ENCODE assay signal across 25 cellular contexts in genomic region chr21:43289966-43290365, GRCh38.
"Had no signal": no experiment of that assay in that cellular context is flagged by ENCODE, and none has a peak within 500 bp of the region (broad histone marks: within the 10 kb centered on the region; RNA-seq: fewer than 3 reads in every experiment).

No MANE protein-coding gene starts in this region.

- H3K4me1 ChIP-seq: colonic mucosa, left lung, sigmoid colon had no signal

- H3K4me3 ChIP-seq: colonic mucosa, left lung, ovary, sigmoid colon, thoracic aorta, upper lobe of left lung had no signal

- H3K27me3 Mint-ChIP-seq: activated CD4-positive, alpha-beta memory T cell treated with anti-CD3 and anti-CD28 coated beads, Interleukin-2, amount 10 ng/mL, durations not matched to agents 7 days and 5 days; activated T-helper 17 cell treated with anti-CD3 and anti-CD28 coated beads, Interleukin-2, amount 50 U/mL, for 72 hours; naive thymus-derived CD8-positive, alpha-beta T cell had no signal

- H3K27ac Mint-ChIP-seq: activated B cell treated with CpG ODN at 0.5 μM for 24 hours; activated CD4-positive, alpha-beta memory T cell treated with anti-CD3 and anti-CD28 coated beads, Interleukin-2, amount 10 ng/mL, durations not matched to agents 7 days and 5 days; activated CD8-positive, alpha-beta memory T cell treated with anti-CD3 and anti-CD28 coated beads, Interleukin-2, amount 10 ng/mL, durations not matched to agents 7 days and 5 days; activated naive CD8-positive, alpha-beta T cell treated with anti-CD3 and anti-CD28 coated beads, Interleukin-2, amount 10 ng/mL, durations not matched to agents 7 days and 5 days; activated T-helper 17 cell treated with anti-CD3 and anti-CD28 coated beads, Interleukin-2, amount 50 U/mL, for 72 hours; endodermal cell; naive thymus-derived CD8-positive, alpha-beta T cell; T-cell had no signal

- H3K4me1 Mint-ChIP-seq: activated T-helper 17 cell treated with anti-CD3 and anti-CD28 coated beads, Interleukin-2, amount 50 U/mL, for 72 hours; endodermal cell had no signal

- H3K36me3 ChIP-seq: colonic mucosa, left lung, ovary, sigmoid colon, thoracic aorta, upper lobe of left lung had no signal

- DNase-seq: activated B cell treated with CpG ODN at 0.5 μM for 24 hours; activated CD4-positive, alpha-beta memory T cell treated with anti-CD3 and anti-CD28 coated beads, Interleukin-2, amount 10 ng/mL, durations not matched to agents 7 days and 5 days; activated CD4-positive, alpha-beta T cell treated with anti-CD3 and anti-CD28 coated beads for 4 hours; activated CD8-positive, alpha-beta memory T cell treated with anti-CD3 and anti-CD28 coated beads, Interleukin-2, amount 10 ng/mL, durations not matched to agents 7 days and 5 days; activated naive CD4-positive, alpha-beta T cell; activated naive CD8-positive, alpha-beta T cell treated with anti-CD3 and anti-CD28 coated beads, Interleukin-2, amount 10 ng/mL, durations not matched to agents 7 days and 5 days; activated T-cell treated with anti-CD3 and anti-CD28 coated beads, Interleukin-2, amount 50 U/mL, for 1 hour; amygdala; central memory CD4-positive, alpha-beta T cell; colonic mucosa; endodermal cell; foreskin fibroblast; hippocampal formation; islet precursor cell; mesenchymal stem cell; sigmoid colon; stimulated activated CD4-positive, alpha-beta T cell treated with anti-CD3 and anti-CD28 coated beads, Interleukin-4, amount 100 ng/mL, for 4 hours; upper lobe of left lung had no signal

- H3K4me3 Mint-ChIP-seq: activated B cell treated with CpG ODN at 0.5 μM for 24 hours; activated CD4-positive, alpha-beta memory T cell treated with anti-CD3 and anti-CD28 coated beads, Interleukin-2, amount 10 ng/mL, durations not matched to agents 7 days and 5 days; activated CD8-positive, alpha-beta memory T cell treated with anti-CD3 and anti-CD28 coated beads, Interleukin-2, amount 10 ng/mL, durations not matched to agents 7 days and 5 days; activated naive CD8-positive, alpha-beta T cell treated with anti-CD3 and anti-CD28 coated beads, Interleukin-2, amount 10 ng/mL, durations not matched to agents 7 days and 5 days; activated T-helper 17 cell treated with anti-CD3 and anti-CD28 coated beads, Interleukin-2, amount 50 U/mL, for 72 hours; endodermal cell; naive thymus-derived CD8-positive, alpha-beta T cell; T-cell had no signal

- H3K36me3 Mint-ChIP-seq: activated CD8-positive, alpha-beta memory T cell treated with anti-CD3 and anti-CD28 coated beads, Interleukin-2, amount 10 ng/mL, durations not matched to agents 7 days and 5 days; activated naive CD8-positive, alpha-beta T cell treated with anti-CD3 and anti-CD28 coated beads, Interleukin-2, amount 10 ng/mL, durations not matched to agents 7 days and 5 days; naive thymus-derived CD8-positive, alpha-beta T cell; T-cell had no signal

- H3K27ac ChIP-seq: colonic mucosa, epithelial cell of prostate, left lung, ovary, sigmoid colon, thoracic aorta, upper lobe of left lung had no signal

- H3K27me3 ChIP-seq: colonic mucosa, left lung, ovary, sigmoid colon, upper lobe of left lung had no signal

- H3K9me3 Mint-ChIP-seq: activated CD4-positive, alpha-beta memory T cell treated with anti-CD3 and anti-CD28 coated beads, Interleukin-2, amount 10 ng/mL, durations not matched to agents 7 days and 5 days; activated T-helper 17 cell treated with anti-CD3 and anti-CD28 coated beads, Interleukin-2, amount 50 U/mL, for 72 hours; endodermal cell had no signal

- ATAC-seq: activated CD8-positive, alpha-beta memory T cell treated with anti-CD3 and anti-CD28 coated beads, Interleukin-2, amount 10 ng/mL, durations not matched to agents 7 days and 5 days; activated T-helper 17 cell treated with anti-CD3 and anti-CD28 coated beads, Interleukin-2, amount 50 U/mL, for 72 hours; left lung; naive thymus-derived CD8-positive, alpha-beta T cell; T-cell had no signal

- H3K9me3 ChIP-seq: colonic mucosa, ovary, thoracic aorta had no signal
